Comparison of ENCODE assay signal across 8 cellular contexts in the genomic region with DNA sequence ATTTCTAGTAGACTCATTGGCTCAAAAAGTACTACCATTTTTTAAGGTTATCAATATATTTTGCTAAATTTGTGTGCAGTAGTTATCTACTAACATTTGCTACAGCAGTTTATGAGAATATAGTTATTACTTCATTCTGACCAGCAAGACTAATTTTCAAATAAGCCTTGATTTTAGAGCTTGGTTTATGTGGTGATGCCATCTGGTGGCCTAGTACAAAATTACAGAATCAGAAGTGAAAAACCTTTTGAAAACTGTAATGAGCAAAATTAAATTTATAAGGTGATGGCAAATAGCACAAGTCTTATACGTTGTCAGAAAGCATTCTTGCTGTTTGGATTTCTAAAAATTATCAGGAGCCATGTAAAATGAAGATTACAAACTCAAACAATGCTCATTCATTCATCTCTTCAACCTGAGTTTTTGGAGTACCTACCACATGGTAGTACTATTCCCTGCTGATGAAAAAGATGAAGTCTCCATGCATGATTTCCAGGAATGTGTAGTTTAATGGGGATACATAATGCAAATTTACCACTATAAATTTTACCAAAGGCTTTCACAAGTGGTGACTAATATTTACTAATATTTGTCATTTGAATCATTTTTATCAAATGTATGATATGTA. TPM values are rescaled to one million over a fixed set of nuclear protein-coding genes. Genes with fewer than 3 reads are reported as not detected.
DNase-seq lines count a peak whose midpoint lies in the region; ATAC-seq, FAIRE-seq and TF ChIP-seq lines count a peak whose summit lies in the region.

No MANE protein-coding gene starts in this region.

- H3K4me2 ChIP-seq in parathyroid adenoma (ENCODE audit: low read length), result no peak overlapping the region

- H3K9ac ChIP-seq in parathyroid adenoma, result no peak overlapping the region

- H3K9me3 ChIP-seq in parathyroid adenoma (ENCODE audit: control insufficient read depth, low read length), result no peaks in the 10 kb centered on the region

- peak; percentile 15 for DNase-seq in NCI-H2196 (lab: John Stamatoyannopoulos, UW; ENCODE audit: unreplicated experiment)
- no peak for DNase-seq in NCI-H2196 treated with DMSO at 0.1 percent for 48 hours (lab: John Stamatoyannopoulos, UW; ENCODE audit: unreplicated experiment)
- DNase-seq in HTR-8/SVneo (ENCODE audit: insufficient read length, low spot score), result peak; percentile 25
- peak; percentile 62 for DNase-seq in SK-MEL-5 (ENCODE audit: low read depth, low spot score)
- peak; percentile 45 for DNase-seq in fibroblast of gingiva (ENCODE audit: low read depth)
- no peak for DNase-seq in posterior vena cava (ENCODE audit: low spot score)

- no peaks in the 10 kb centered on the region for H3K36me3 ChIP-seq in parathyroid adenoma (ENCODE audit: control insufficient read depth, insufficient read depth, low read length)

- H3K4me1 ChIP-seq in parathyroid adenoma, result no peaks in the 10 kb centered on the region

- intact Hi-C loops in posterior vena cava (cut with DNase I), result loop anchor here (5.0 kb wide), 3 partner anchors 230 to 330 kb away; no protein-coding TSS in a partner anchor

- no peak overlapping the region for H3K27ac ChIP-seq in parathyroid adenoma

- H3K27me3 ChIP-seq in parathyroid adenoma (ENCODE audit: control insufficient read depth, insufficient read depth, low read length), result no peaks in the 10 kb centered on the region

- H3K4me3 ChIP-seq in parathyroid adenoma (ENCODE audit: low read depth, low read length), result no peak overlapping the region

- no peak overlapping the region for H2AFZ ChIP-seq in parathyroid adenoma

- H3K79me2 ChIP-seq in parathyroid adenoma, result no peaks in the 10 kb centered on the region

- in situ Hi-C loops in SK-MEL-5 (cut with HindIII; ENCODE audit: low pct_unique_long_range_greater_than_20kb, low sequenced_read_pairs), result no loop called here

- peak; percentile 67 for TF ChIP-seq CTCF in parathyroid adenoma (IDR thresholded peaks at IDR 0.05)

- no peak for ATAC-seq in HG03175 (IDR thresholded peaks at IDR 0.05; ENCODE audit: unreplicated experiment)

- no peak for FAIRE-seq in HTR-8/SVneo (lab: Jason Lieb, UNC)

RNA-seq across cellular contexts. Expression of a gene that starts 51.0 kb away (rescaled TPM):
- total RNA-seq in SK-MEL-5 (2014; rRNA removed; shearing (Covaris generic)), result 62.0 and 66.9 TPM in 2 replicates
- polyA plus RNA-seq in SK-MEL-5 (2015; cell fraction: cytosol; rRNA removed), result 26.8 and 28.3 TPM in 2 replicates
- polyA plus RNA-seq in SK-MEL-5 (2015; cell fraction: nucleus; rRNA removed), result 46.4 and 74.5 TPM in 2 replicates
- 10 to 100 TPM; 19.3 to 21.2 TPM for total RNA-seq in posterior vena cava

RNA-seq across cellular contexts. Expression of a gene that starts 56.7 kb away (rescaled TPM):
- total RNA-seq in SK-MEL-5 (2014; rRNA removed; shearing (Covaris generic)), result 1.3 and 2.5 TPM in 2 replicates
- polyA plus RNA-seq in SK-MEL-5 (2015; cell fraction: cytosol; rRNA removed), result 0.38 and 0.57 TPM in 2 replicates
- polyA plus RNA-seq in SK-MEL-5 (2015; cell fraction: nucleus; rRNA removed), result 0.53 and 2.3 TPM in 2 replicates
- 1 to 10 TPM in 1 of 2 donors, under 1 TPM in 1; 0.33 to 1.2 TPM for total RNA-seq in posterior vena cava

Comparison
In these comparisons a context has a peak if more than half of its experiments do, and no peak if none do; other contexts are left out.
1. DNase-seq: peak in NCI-H2196 (single experiment), HTR-8/SVneo (single experiment), SK-MEL-5 (single experiment) and fibroblast of gingiva (single experiment); none in NCI-H2196 treated with DMSO at 0.1 percent for 48 hours (single experiment) and posterior vena cava (single experiment).